In the genomic region with DNA sequence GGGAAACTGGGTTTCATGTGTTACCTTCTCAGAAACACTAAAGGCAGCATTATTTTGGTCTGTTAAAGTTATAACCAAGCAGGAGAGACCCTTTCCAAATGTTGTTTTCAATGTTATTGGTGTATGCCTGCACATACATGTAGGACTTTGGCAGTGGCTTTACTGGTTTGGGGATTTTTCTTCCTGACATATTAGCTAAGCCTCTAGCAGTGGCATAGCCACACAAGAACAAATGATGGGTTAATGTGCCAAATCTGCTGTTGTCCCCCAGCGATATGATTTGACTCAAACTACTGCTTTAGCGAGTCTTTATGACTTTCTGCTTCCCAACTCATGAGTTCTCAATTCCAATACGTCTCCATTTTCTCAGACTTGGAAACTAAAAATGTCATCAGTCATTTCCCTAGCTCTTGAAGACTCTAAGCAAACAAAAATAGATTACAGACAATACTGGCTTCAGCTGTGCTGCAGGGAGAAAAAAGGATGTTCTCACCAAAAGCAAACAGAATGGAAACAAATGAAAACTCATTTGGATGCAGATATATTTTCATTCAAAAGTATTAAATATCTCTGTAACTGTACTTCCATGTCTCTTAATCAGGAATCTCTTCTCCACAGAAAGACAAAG, we compare ENCODE assay signal across 22 cellular contexts. TPM values are rescaled to one million over a fixed set of nuclear protein-coding genes. Genes with fewer than 3 reads are reported as not detected.
DNase-seq lines count a peak whose midpoint lies in the region; ATAC-seq, FAIRE-seq and TF ChIP-seq lines count a peak whose summit lies in the region.
"Had no signal": no experiment of that assay in that cellular context is flagged by ENCODE, and none has a peak within 500 bp of the region (broad histone marks: within the 10 kb centered on the region; RNA-seq: fewer than 3 reads in every experiment).

No MANE protein-coding gene starts in this region.

- TF ChIP-seq CTCF in A549 (IDR thresholded peaks at IDR 0.05) (no peak), H9 (conservative IDR thresholded peaks at IDR 0.05) (no peak), astrocyte (IDR thresholded peaks at IDR 0.05; ENCODE audit: insufficient read depth, low read depth, low read length) (no peak), omental fat pad (IDR thresholded peaks at IDR 0.05) (no peak), coronary artery (IDR thresholded peaks at IDR 0.05) (no peak)

- no peak overlapping the region for H3K4ac ChIP-seq in H9 (ENCODE audit: low read depth, low read length)

- no peak overlapping the region for H2AK5ac ChIP-seq in H9 (ENCODE audit: insufficient read length, low read length)

- TF ChIP-seq EP300 in A549 (IDR thresholded peaks at IDR 0.05), result no peak

- no peak overlapping the region for H2BK15ac ChIP-seq in H9 (ENCODE audit: low read depth, low read length)

- POLR2A ChIA-PET in A549 (lab: Yijun Ruan, JAX), result interaction anchor here (1.0 to 2.9 kb wide), 4 partner anchors 15 to 30 kb away, joined by 3 to 11 read pairs (median 4); partner anchors contain the start of gene TPM1

- H4K20me1 ChIP-seq in H9 (ENCODE audit: control insufficient read depth, insufficient read depth, insufficient read length) (no peaks in the 10 kb centered on the region), astrocyte (ENCODE audit: insufficient read depth, low read length) (peaks cover 47% of the 10 kb centered on the region)

- no peak overlapping the region for H2BK5ac ChIP-seq in H9 (ENCODE audit: insufficient read length, low read length)

- H4K5ac ChIP-seq in H9 (ENCODE audit: insufficient read length, low read depth, low read length), result no peak overlapping the region

- H3T11ph ChIP-seq in H9 (ENCODE audit: low read length), result no peak overlapping the region

- WGBS in A549 (ENCODE audit: missing lambda C conversion rate), result 64% methylated on average over 3 of the region's 3 CpGs
- WGBS in H9 (ENCODE audit: extremely low coverage, insufficient read length, low lambda C conversion rate), result no CpG with 5 or more reads among the region's 3 CpGs
- WGBS in mesodermal cell (ENCODE audit: insufficient coverage in 2 of 2), 2 experiments, result 91 to 100% methylated on average over 3 of the region's 3 CpGs

- H3K27ac ChIP-seq in A549, result peak overlapping the region; percentile 3 to 51; a peak in 4 of 6 replicates
- H3K27ac ChIP-seq in H9 (ENCODE audit: insufficient read length, low read depth, low read length), result no peak overlapping the region
- no peak overlapping the region for H3K27ac ChIP-seq in astrocyte (ENCODE audit: low read depth, low read length)
- H3K27ac ChIP-seq in mesodermal cell (ENCODE audit: low read depth, low read length, severe bottlenecking), result peak overlapping the region; percentile 62
- no peak overlapping the region for H3K27ac ChIP-seq in coronary artery
- H3K27ac ChIP-seq: C4-2B had no signal

- peaks cover 55 to 74% of the 10 kb centered on the region in 2 experiments for H3K4me1 Mint-ChIP-seq in H9
- H3K4me1 Mint-ChIP-seq in astrocyte (ENCODE audit: low read depth, unreplicated experiment), result peaks cover 52% of the 10 kb centered on the region
- H3K4me1 Mint-ChIP-seq: activated B cell treated with CpG ODN at 0.5 μM for 24 hours had no signal

- H2BK20ac ChIP-seq in H9 (ENCODE audit: low read depth, low read length, poor library complexity, severe bottlenecking), result no peak overlapping the region

- TF ChIP-seq RAD21 in A549 (conservative IDR thresholded peaks at IDR 0.05 in 1 of 2, IDR thresholded peaks at IDR 0.05 in 1 of 2), result no peak

- no peak for DNase-seq in A549 (ENCODE audit: low read depth in 1 of 2, low spot score in 1 of 2)
- no peak for DNase-seq in H9
- no peak for DNase-seq in astrocyte (ENCODE audit: low read depth)
- DNase-seq in omental fat pad (ENCODE audit: low spot score), result no peak
- no peak for DNase-seq in coronary artery (ENCODE audit: low spot score)
- DNase-seq: activated B cell treated with CpG ODN at 0.5 μM for 24 hours; activated CD8-positive, alpha-beta memory T cell treated with anti-CD3 and anti-CD28 coated beads for 24 hours; activated naive CD4-positive, alpha-beta T cell treated with anti-CD3 and anti-CD28 coated beads for 36 hours; activated T-cell treated with anti-CD3 and anti-CD28 coated beads, Interleukin-2, amount 50 U/mL, for 48 hours; GOT3; head of caudate nucleus; KBM-7; midbrain; NCI-H187 treated with DMSO at 0.1 percent for 48 hours; NCI-H446 treated with DMSO at 0.1 percent for 48 hours; T-helper 9 cell had no signal

- FAIRE-seq in A549 (lab: Jason Lieb, UNC), result peak; percentile 82
- no peak for FAIRE-seq in astrocyte (lab: Jason Lieb, UNC)
- FAIRE-seq: GM12891 had no signal

- H3K27me3 ChIP-seq in H9 (ENCODE audit: insufficient read depth, low read length) (no peaks in the 10 kb centered on the region), astrocyte (ENCODE audit: insufficient read depth, low read length) (no peaks in the 10 kb centered on the region)

- no peak overlapping the region for H3K23ac ChIP-seq in H9 (ENCODE audit: insufficient read length, low read depth, low read length)

- no peak overlapping the region for H4K8ac ChIP-seq in H9 (replicated peaks; ENCODE audit: insufficient read length, low read depth, low read length)

- no peak overlapping the region for H3K14ac ChIP-seq in H9 (ENCODE audit: insufficient read depth, low read length)

- H4K91ac ChIP-seq in H9 (ENCODE audit: insufficient read length, low read depth, low read length), result no peak overlapping the region

- H3K36me3 ChIP-seq in astrocyte (ENCODE audit: insufficient read depth, low read length), result peaks cover 48% of the 10 kb centered on the region
- peaks cover 52% of the 10 kb centered on the region for H3K36me3 ChIP-seq in mesodermal cell (ENCODE audit: control insufficient read depth, insufficient read depth, low read length)

- H3K79me2 ChIP-seq in H9 (ENCODE audit: insufficient read depth, low read length) (no peaks in the 10 kb centered on the region), astrocyte (ENCODE audit: insufficient read depth, low read length) (no peaks in the 10 kb centered on the region)

- no peaks in the 10 kb centered on the region for H3K79me1 ChIP-seq in H9 (ENCODE audit: insufficient read depth, low read depth, low read length, poor library complexity, severe bottlenecking)

- H3K36me3 Mint-ChIP-seq in H9 (ENCODE audit: insufficient read depth in 1 of 3, low read depth in 3 of 3) (peaks cover 17 to 54% (median 47%) of the 10 kb centered on the region in 3 experiments; a peak in 6 of 7 replicates), astrocyte (ENCODE audit: low read depth, unreplicated experiment) (peaks cover 15% of the 10 kb centered on the region)

- H3K4me3 Mint-ChIP-seq in H9, result no peak overlapping the region
- no peak overlapping the region for H3K4me3 Mint-ChIP-seq in astrocyte (ENCODE audit: unreplicated experiment)
- H3K4me3 Mint-ChIP-seq: activated B cell treated with CpG ODN at 0.5 μM for 24 hours; activated naive CD4-positive, alpha-beta T cell treated with anti-CD3 and anti-CD28 coated beads for 36 hours had no signal

- H2AFZ ChIP-seq in H9 (ENCODE audit: low read length) (no peak overlapping the region), astrocyte (ENCODE audit: low read depth, low read length) (no peak overlapping the region)

- H3K27me3 Mint-ChIP-seq in H9 (ENCODE audit: low read depth), result no peaks in the 10 kb centered on the region
- no peaks in the 10 kb centered on the region for H3K27me3 Mint-ChIP-seq in astrocyte (ENCODE audit: low read depth, unreplicated experiment)

- H3K56ac ChIP-seq in H9 (ENCODE audit: insufficient read length, low read depth, low read length), result no peak overlapping the region

- ATAC-seq in A549, result no peak
- no peak for ATAC-seq in GM18505 (IDR thresholded peaks at IDR 0.05; ENCODE audit: unreplicated experiment)
- no peak for ATAC-seq in omental fat pad (ENCODE audit: low FRiP score)
- ATAC-seq in activated CD4-positive, CD25-positive, alpha-beta regulatory T cell treated with anti-CD3 and anti-CD28 coated beads, Interleukin-2, amount 50 U/mL, for 24 hours, result no peak
- ATAC-seq: left lobe of liver had no signal

- no peaks in the 10 kb centered on the region for H3K23me2 ChIP-seq in H9 (ENCODE audit: insufficient read length, low read depth, low read length, poor library complexity, severe bottlenecking)

- H3K18ac ChIP-seq in H9 (ENCODE audit: insufficient read length, low read depth, low read length), result no peak overlapping the region

- peaks cover 59% of the 10 kb centered on the region for H3K4me1 ChIP-seq in A549
- H3K4me1 ChIP-seq in H9 (ENCODE audit: insufficient read depth, low read length), result peaks cover 10% of the 10 kb centered on the region; the same call in 1 of the 2 replicates
- H3K4me1 ChIP-seq in astrocyte (ENCODE audit: insufficient read depth, low read length), result peaks cover 35% of the 10 kb centered on the region
- H3K4me1 ChIP-seq in mesodermal cell (ENCODE audit: control insufficient read depth, insufficient read depth, low read length, poor library complexity, severe bottlenecking), result peaks cover 21% of the 10 kb centered on the region

- H3K27ac Mint-ChIP-seq in H9 (peak overlapping the region in 2 of 3 experiments; percentile 44 to 92; a peak in 3 of 7 replicates), astrocyte (ENCODE audit: unreplicated experiment) (peak overlapping the region; percentile 92)
- H3K27ac Mint-ChIP-seq: activated B cell treated with CpG ODN at 0.5 μM for 24 hours; activated naive CD4-positive, alpha-beta T cell treated with anti-CD3 and anti-CD28 coated beads for 36 hours had no signal

- H3K9me3 ChIP-seq in A549, result no peaks in the 10 kb centered on the region
- H3K9me3 ChIP-seq in H9 (ENCODE audit: control insufficient read depth, low read depth, low read length), result no peaks in the 10 kb centered on the region
- H3K9me3 ChIP-seq in astrocyte (ENCODE audit: insufficient read depth, low read depth, low read length), result no peaks in the 10 kb centered on the region
- H3K9me3 ChIP-seq in mesodermal cell (ENCODE audit: control insufficient read depth, low read length), result no peaks in the 10 kb centered on the region

- no peak overlapping the region for H2BK120ac ChIP-seq in H9 (ENCODE audit: low read depth, low read length, poor library complexity, severe bottlenecking)

- no peak overlapping the region for H2BK12ac ChIP-seq in H9 (ENCODE audit: insufficient read length, low read depth, low read length)

- no peak overlapping the region for H3K4me2 ChIP-seq in A549
- no peak overlapping the region for H3K4me2 ChIP-seq in H9 (ENCODE audit: insufficient read depth, insufficient read length, low read length)
- no peak overlapping the region for H3K4me2 ChIP-seq in astrocyte (ENCODE audit: low read length)

- CTCF ChIA-PET in A549 (lab: Yijun Ruan, JAX), result interaction anchor here (0.6 to 50.6 kb wide), 4 partner anchors 7 to 726 kb away, joined by 3 to 1136 read pairs (median 570); partner anchors contain the start of gene TPM1

- TF ChIP-seq POLR2A in A549 (IDR thresholded peaks at IDR 0.05; ENCODE audit: low read length) (no peak), GM18505 (IDR thresholded peaks at IDR 0.05; ENCODE audit: borderline replicate concordance, extremely low read depth, insufficient read depth, insufficient read length) (no peak)

- no peak overlapping the region for H3K4me3 ChIP-seq in A549
- no peak overlapping the region for H3K4me3 ChIP-seq in astrocyte (ENCODE audit: insufficient read depth, low read depth, low read length)
- H3K4me3 ChIP-seq in mesodermal cell (ENCODE audit: extremely low read depth, insufficient read depth, low read length, poor library complexity, severe bottlenecking), result no peak overlapping the region
- no peak overlapping the region for H3K4me3 ChIP-seq in coronary artery

- H3K9ac ChIP-seq in H9 (ENCODE audit: extremely low read depth, insufficient read length, low read length) (no peak overlapping the region), astrocyte (ENCODE audit: low read length) (no peak overlapping the region)

- H3K9me3 Mint-ChIP-seq in H9 (no peaks in the 10 kb centered on the region), astrocyte (ENCODE audit: unreplicated experiment) (no peaks in the 10 kb centered on the region)
- H3K9me3 Mint-ChIP-seq: activated B cell treated with CpG ODN at 0.5 μM for 24 hours; activated naive CD4-positive, alpha-beta T cell treated with anti-CD3 and anti-CD28 coated beads for 36 hours had no signal

RNA-seq across cellular contexts. Expression of gene TPM1, which starts 29.6 kb away (rescaled TPM):
- 777 and 894 TPM in 2 replicates for polyA plus RNA-seq in A549 (2011; rRNA removed)
- 824 and 915 TPM in 2 replicates for polyA plus RNA-seq in A549 (2012; cell fraction: cytosol; rRNA removed)
- polyA plus RNA-seq in A549 (2012; cell fraction: nucleus; rRNA removed), result 678 and 876 TPM in 2 replicates
- 954 to 1,229 TPM (median 1,043 TPM) in 3 replicates for polyA plus RNA-seq in A549 (2017; fragmentation: RNase III; extraction: RNeasy Plus Mini Kit Qiagen cat#74134 plus additional on column Dnase treatment)
- polyA minus RNA-seq in A549 (2011; rRNA and poly(A)+ RNA removed), result 537 and 670 TPM in 2 replicates
- total RNA-seq in H9 (2021), result 731 and 748 TPM in 2 replicates
- total RNA-seq in astrocyte, result 2,922 and 3,062 TPM in 2 replicates
- polyA plus RNA-seq in mesodermal cell (2013, experiment 1 of 2), result 1,311 TPM
- 1,352 TPM for polyA plus RNA-seq in mesodermal cell (2013, experiment 2 of 2)
- total RNA-seq in omental fat pad, result 100 to 1,000 TPM; 167 to 702 (median 252) TPM

RNA-seq across cellular contexts. Expression of gene LACTB, which starts 49.5 kb away (rescaled TPM):
- polyA plus RNA-seq in A549 (2011; rRNA removed), result 31.0 and 59.6 TPM in 2 replicates
- 27.8 and 29.8 TPM in 2 replicates for polyA plus RNA-seq in A549 (2012; cell fraction: cytosol; rRNA removed)
- 16.7 and 18.5 TPM in 2 replicates for polyA plus RNA-seq in A549 (2012; cell fraction: nucleus; rRNA removed)
- polyA plus RNA-seq in A549 (2017; fragmentation: RNase III; extraction: RNeasy Plus Mini Kit Qiagen cat#74134 plus additional on column Dnase treatment), result 56.5 to 69.8 TPM (median 56.7 TPM) in 3 replicates
- 8.8 and 9.4 TPM in 2 replicates for polyA minus RNA-seq in A549 (2011; rRNA and poly(A)+ RNA removed)
- total RNA-seq in H9 (2021), result 10.3 and 10.6 TPM in 2 replicates
- 29.8 and 37.2 TPM in 2 replicates for total RNA-seq in astrocyte
- 10.2 TPM for polyA plus RNA-seq in mesodermal cell (2013, experiment 1 of 2)
- polyA plus RNA-seq in mesodermal cell (2013, experiment 2 of 2), result 11.0 TPM
- total RNA-seq in omental fat pad, result 10 to 100 TPM; 12.9 to 38.5 (median 20.6) TPM

Comparison
In these comparisons a context has a peak if more than half of its experiments do, and no peak if none do; other contexts are left out.
1. H3K27ac ChIP-seq: peak in A549 (2 of 2) and mesodermal cell (single experiment); none in H9 (single experiment), astrocyte (single experiment) and coronary artery (0 of 2).